8 cellular contexts compared by ENCODE assay signal in the genomic region with DNA sequence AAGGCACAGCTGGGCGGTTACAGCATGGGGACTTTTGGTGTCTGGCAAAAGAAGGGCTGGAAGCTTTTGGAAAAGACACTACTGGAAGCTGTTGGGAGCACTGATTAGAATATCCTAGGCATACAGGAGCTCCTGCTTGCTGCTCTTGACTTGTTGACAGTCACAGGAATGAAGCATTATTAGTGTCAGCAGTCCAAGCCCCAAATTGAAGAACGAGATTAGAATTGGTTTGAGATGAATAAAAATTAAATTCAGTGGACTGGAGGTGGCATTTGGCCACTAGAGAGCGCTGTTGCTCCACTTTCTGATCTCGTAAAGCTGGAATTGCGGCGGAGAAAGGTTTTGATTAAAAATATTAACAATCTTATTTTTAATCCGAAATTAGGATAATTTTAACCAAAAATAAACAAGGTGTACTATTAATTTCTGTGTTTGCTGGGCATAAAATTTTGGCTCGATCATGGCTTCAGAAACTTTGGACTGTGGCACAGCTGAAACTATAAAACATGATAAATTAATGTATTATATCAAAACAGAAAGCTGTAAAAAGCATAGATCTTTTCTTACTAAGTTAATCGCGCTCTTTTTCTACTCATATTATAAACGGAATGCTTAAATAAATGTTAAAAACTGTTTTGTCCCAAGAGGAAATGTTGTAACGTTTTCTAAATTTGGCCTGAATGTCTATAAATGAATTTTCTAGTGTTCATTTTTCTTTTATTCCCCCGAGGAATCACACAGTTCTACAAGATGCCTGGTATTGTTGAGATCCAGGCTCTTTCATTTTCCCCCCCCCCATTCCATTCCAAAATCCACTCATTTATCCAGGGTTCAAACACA. TPM values are rescaled to one million over a fixed set of nuclear protein-coding genes. Genes with fewer than 3 reads are reported as not detected.
DNase-seq lines count a peak whose midpoint lies in the region; ATAC-seq, FAIRE-seq and TF ChIP-seq lines count a peak whose summit lies in the region.

No MANE protein-coding gene starts in this region.

- no peak overlapping the region for H3K4me3 Mint-ChIP-seq in T-helper 1 cell treated with Interleukin-12 subunit alpha and Interleukin-12 subunit beta and Interleukin-4 antibody, amounts not matched to agents 30 μg/mL and 1 μg/mL, for 36 hours
- H3K4me3 Mint-ChIP-seq in astrocyte (ENCODE audit: unreplicated experiment) = no peak overlapping the region
- peak overlapping the region in 1 of 5 donors; percentile 14 for H3K4me3 Mint-ChIP-seq in immature natural killer cell

- no peak overlapping the region for H2AFZ ChIP-seq in astrocyte (ENCODE audit: low read depth, low read length)

- no peak overlapping the region for H3K4me2 ChIP-seq in astrocyte (ENCODE audit: low read length)

- no peaks in the 10 kb centered on the region for H4K20me1 ChIP-seq in astrocyte (ENCODE audit: insufficient read depth, low read length)

- POLR2A ChIA-PET in HEK293T (lab: Yijun Ruan, JAX) = interaction anchor here (0.8 to 3.8 kb wide), 2 partner anchors 22 to 33 kb away, joined by 3 to 24 read pairs; no protein-coding TSS in a partner anchor

- H3K4me1 ChIP-seq in astrocyte (ENCODE audit: insufficient read depth, low read length) = peaks cover 8% of the 10 kb centered on the region

- ATAC-seq in HG03108 (IDR thresholded peaks at IDR 0.05; ENCODE audit: unreplicated experiment) = no peak

- DNase-seq in COR-L47 (lab: John Stamatoyannopoulos, UW) (peak; percentile 61), astrocyte (ENCODE audit: low read depth) (no peak), immature natural killer cell (peak; percentile 44 to 59 (median 53)), HEK293T (ENCODE audit: extremely low spot score) (no peak)
- peak; percentile 38 to 68 (median 62) for DNase-seq in stimulated activated CD4-positive, alpha-beta T cell treated with anti-CD3 and anti-CD28 coated beads, Interleukin-1b, Interleukin-23, amount 100 ng/mL, for 24 hours (ENCODE audit: low read depth in 4 of 4, low spot score in 1 of 4)

- peaks cover 1% of the 10 kb centered on the region for H3K36me3 Mint-ChIP-seq in T-helper 1 cell treated with Interleukin-12 subunit alpha and Interleukin-12 subunit beta and Interleukin-4 antibody, amounts not matched to agents 30 μg/mL and 1 μg/mL, for 36 hours (ENCODE audit: low read depth)
- H3K36me3 Mint-ChIP-seq in astrocyte (ENCODE audit: low read depth, unreplicated experiment) (no peaks in the 10 kb centered on the region), immature natural killer cell (peaks cover 0 to 2% (median 0%) of the 10 kb centered on the region in 3 donors)

- H3K4me3 ChIP-seq in astrocyte (ENCODE audit: insufficient read depth, low read depth, low read length) = no peak overlapping the region

- peaks cover 91% of the 10 kb centered on the region for H3K27me3 ChIP-seq in astrocyte (ENCODE audit: insufficient read depth, low read length)

- peak; percentile 45 for FAIRE-seq in astrocyte (lab: Jason Lieb, UNC)

- H3K36me3 ChIP-seq in astrocyte (ENCODE audit: insufficient read depth, low read length) = no peaks in the 10 kb centered on the region

- H3K9me3 ChIP-seq in astrocyte (ENCODE audit: insufficient read depth, low read depth, low read length) = no peaks in the 10 kb centered on the region

- no peak overlapping the region for H3K9ac ChIP-seq in astrocyte (ENCODE audit: low read length)

- no peak overlapping the region for H3K27ac ChIP-seq in astrocyte (ENCODE audit: low read depth, low read length)

- H3K27me3 Mint-ChIP-seq in T-helper 1 cell treated with Interleukin-12 subunit alpha and Interleukin-12 subunit beta and Interleukin-4 antibody, amounts not matched to agents 30 μg/mL and 1 μg/mL, for 36 hours (ENCODE audit: low read depth) = peaks cover 82% of the 10 kb centered on the region
- H3K27me3 Mint-ChIP-seq in astrocyte (ENCODE audit: low read depth, unreplicated experiment) = peaks cover 72% of the 10 kb centered on the region
- H3K27me3 Mint-ChIP-seq in immature natural killer cell (ENCODE audit: low read depth in 3 of 3) = peaks cover 56 to 70% (median 69%) of the 10 kb centered on the region in 3 donors

- peak overlapping the region; percentile 69 for H3K27ac Mint-ChIP-seq in T-helper 1 cell treated with Interleukin-12 subunit alpha and Interleukin-12 subunit beta and Interleukin-4 antibody, amounts not matched to agents 30 μg/mL and 1 μg/mL, for 36 hours
- H3K27ac Mint-ChIP-seq in astrocyte (ENCODE audit: unreplicated experiment) (no peak overlapping the region), immature natural killer cell (peak overlapping the region in 1 of 6 donors; percentile 15)

- peaks cover 10% of the 10 kb centered on the region for H3K4me1 Mint-ChIP-seq in T-helper 1 cell treated with Interleukin-12 subunit alpha and Interleukin-12 subunit beta and Interleukin-4 antibody, amounts not matched to agents 30 μg/mL and 1 μg/mL, for 36 hours (ENCODE audit: low read depth)
- H3K4me1 Mint-ChIP-seq in astrocyte (ENCODE audit: low read depth, unreplicated experiment) (peaks cover 3% of the 10 kb centered on the region), immature natural killer cell (peaks cover 30 to 46% of the 10 kb centered on the region in 2 donors)

- CTCF ChIA-PET in HEK293T (lab: Yijun Ruan, JAX) = interaction anchor here (0.5 to 2.8 kb wide), 16 partner anchors 9 to 688 kb away, joined by 3 to 25 read pairs (median 4); no protein-coding TSS in a partner anchor

- peak; percentile 76 for TF ChIP-seq CTCF in LNCAP (IDR thresholded peaks at IDR 0.05)
- TF ChIP-seq CTCF in astrocyte (IDR thresholded peaks at IDR 0.05; ENCODE audit: insufficient read depth, low read depth, low read length) = peak; percentile 92

- no peaks in the 10 kb centered on the region for H3K9me3 Mint-ChIP-seq in T-helper 1 cell treated with Interleukin-12 subunit alpha and Interleukin-12 subunit beta and Interleukin-4 antibody, amounts not matched to agents 30 μg/mL and 1 μg/mL, for 36 hours
- H3K9me3 Mint-ChIP-seq in astrocyte (ENCODE audit: unreplicated experiment) = peaks cover 16% of the 10 kb centered on the region
- H3K9me3 Mint-ChIP-seq in immature natural killer cell = peaks cover 0 to 9% (median 1%) of the 10 kb centered on the region in 6 donors

- no peaks in the 10 kb centered on the region for H3K79me2 ChIP-seq in astrocyte (ENCODE audit: insufficient read depth, low read length)

TF ChIP-seq in HEK293T, 16 proteins besides CTCF, POLR2A, EP300 and RAD21:
- no peak for TF ChIP-seq ELF4 (IDR thresholded peaks at IDR 0.05)
- TF ChIP-seq HDGF (IDR thresholded peaks at IDR 0.05; ENCODE audit: borderline replicate concordance) = no peak
- no peak for TF ChIP-seq NFRKB (IDR thresholded peaks at IDR 0.05)
- TF ChIP-seq FOXM1 (IDR thresholded peaks at IDR 0.05; ENCODE audit: borderline replicate concordance) = no peak
- no peak for TF ChIP-seq TARDBP (IDR thresholded peaks at IDR 0.05)
- TF ChIP-seq SP1 (IDR thresholded peaks at IDR 0.05) = no peak
- TF ChIP-seq LEF1 (IDR thresholded peaks at IDR 0.05; ENCODE audit: borderline replicate concordance) = no peak
- TF ChIP-seq SUZ12 (IDR thresholded peaks at IDR 0.05) = no peak
- no peak for TF ChIP-seq FOXK2 (IDR thresholded peaks at IDR 0.05)
- TF ChIP-seq, protein P1, sequence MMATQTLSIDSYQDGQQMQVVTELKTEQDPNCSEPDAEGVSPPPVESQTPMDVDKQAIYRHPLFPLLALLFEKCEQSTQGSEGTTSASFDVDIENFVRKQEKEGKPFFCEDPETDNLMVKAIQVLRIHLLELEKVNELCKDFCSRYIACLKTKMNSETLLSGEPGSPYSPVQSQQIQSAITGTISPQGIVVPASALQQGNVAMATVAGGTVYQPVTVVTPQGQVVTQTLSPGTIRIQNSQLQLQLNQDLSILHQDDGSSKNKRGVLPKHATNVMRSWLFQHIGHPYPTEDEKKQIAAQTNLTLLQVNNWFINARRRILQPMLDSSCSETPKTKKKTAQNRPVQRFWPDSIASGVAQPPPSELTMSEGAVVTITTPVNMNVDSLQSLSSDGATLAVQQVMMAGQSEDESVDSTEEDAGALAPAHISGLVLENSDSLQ (IDR thresholded peaks at IDR 0.05) = no peak
- no peak for TF ChIP-seq ZNF384 (IDR thresholded peaks at IDR 0.05)
- TF ChIP-seq L3MBTL2 (conservative IDR thresholded peaks at IDR 0.05) = no peak
- no peak for TF ChIP-seq ARNT (IDR thresholded peaks at IDR 0.05)
- TF ChIP-seq CTBP1 (IDR thresholded peaks at IDR 0.05; ENCODE audit: borderline replicate concordance) = no peak
- no peak for TF ChIP-seq FOXA1 (IDR thresholded peaks at IDR 0.05)
- TF ChIP-seq BHLHE40 (IDR thresholded peaks at IDR 0.05; ENCODE audit: borderline replicate concordance) = no peak

RNA-seq across cellular contexts. Expression of a gene that starts 2.4 kb away (rescaled TPM):
- total RNA-seq in astrocyte = not detected in 2 replicates
- not detected for polyA plus RNA-seq in immature natural killer cell

RNA-seq across cellular contexts. Expression of a gene that starts 4.6 kb away (rescaled TPM):
- total RNA-seq in astrocyte = not detected in 2 replicates
- polyA plus RNA-seq in immature natural killer cell = not detected

RNA-seq across cellular contexts. Expression of a gene that starts 10.6 kb away (rescaled TPM):
- total RNA-seq in astrocyte = not detected in 2 replicates
- polyA plus RNA-seq in immature natural killer cell = not detected

RNA-seq across cellular contexts. Expression of a gene that starts 20.1 kb away (rescaled TPM):
- not detected in 2 replicates for total RNA-seq in astrocyte
- not detected for polyA plus RNA-seq in immature natural killer cell

RNA-seq across cellular contexts. Expression of a gene that starts 24.2 kb away (rescaled TPM):
- not detected in 2 replicates for total RNA-seq in astrocyte
- not detected for polyA plus RNA-seq in immature natural killer cell

Comparison
In these comparisons a context has a peak if more than half of its experiments do, and no peak if none do; other contexts are left out.
1. DNase-seq: peak in COR-L47 (single experiment), immature natural killer cell (3 of 3) and stimulated activated CD4-positive, alpha-beta T cell treated with anti-CD3 and anti-CD28 coated beads, Interleukin-1b, Interleukin-23, amount 100 ng/mL, for 24 hours (4 of 4); none in astrocyte (single experiment) and HEK293T (single experiment).